ENCODE assay signal across 15 cellular contexts in genomic region chr20:23985790-23986225, GRCh38. TPM values are rescaled to one million over a fixed set of nuclear protein-coding genes. Genes with fewer than 3 reads are reported as not detected.
"Had no signal": no experiment of that assay in that cellular context is flagged by ENCODE, and none has a peak within 500 bp of the region (broad histone marks: within the 10 kb centered on the region; RNA-seq: fewer than 3 reads in every experiment).

No MANE protein-coding gene starts in this region.

RNA-seq across cellular contexts. Expression of gene GGTLC1, which starts 2.8 kb away (rescaled TPM):
- total RNA-seq: chondrocyte, dermis blood vessel endothelial cell, dorsolateral prefrontal cortex, esophagus mucosa, esophagus squamous epithelium, gastrocnemius medialis, glomerular endothelial cell, heart right ventricle, kidney, left colon, left ventricle myocardium superior, lower leg skin, lung microvascular endothelial cell, mesenteric fat pad, mesothelial cell of epicardium had no signal
